7 cellular contexts compared by ENCODE assay signal in genomic region chr6:163808231-163808630, GRCh38.
"Had no signal": no experiment of that assay in that cellular context is flagged by ENCODE, and none has a peak within 500 bp of the region (broad histone marks: within the 10 kb centered on the region; RNA-seq: fewer than 3 reads in every experiment).

No MANE protein-coding gene starts in this region.

- DNase-seq: H9, HCEC 1CT had no signal

- FAIRE-seq: H1, H54, HepG2 had no signal

- H3K27ac ChIP-seq: HL-60 had no signal

- H3K4me3 ChIP-seq: GM23338 had no signal

- ATAC-seq: GM23338, HepG2 had no signal
